Comparison of ENCODE assay signal across 31 cellular contexts in the genomic region with DNA sequence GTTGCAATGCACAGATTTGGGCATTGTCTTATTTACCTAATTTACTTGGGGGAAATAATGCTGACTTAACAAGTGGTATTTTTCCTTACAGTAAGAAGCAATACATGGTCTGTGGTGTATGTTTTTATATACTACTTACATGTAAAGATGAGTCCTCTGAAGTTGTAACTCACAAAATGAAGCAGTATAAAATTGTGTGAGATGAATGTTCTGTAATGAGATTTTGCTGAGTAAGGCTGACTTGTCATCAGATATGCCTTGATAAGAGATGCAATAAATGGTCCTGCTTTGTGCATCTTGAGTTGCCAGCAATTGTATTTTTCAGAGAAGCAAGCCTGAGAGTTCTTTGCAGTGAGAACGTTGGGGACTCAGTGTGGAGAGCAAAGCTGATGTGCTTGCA.
"Had no signal": no experiment of that assay in that cellular context is flagged by ENCODE, and none has a peak within 500 bp of the region (broad histone marks: within the 10 kb centered on the region; RNA-seq: fewer than 3 reads in every experiment).

No MANE protein-coding gene starts in this region.

- ATAC-seq: left cardiac atrium; left lung; lower lobe of right lung; naive thymus-derived CD8-positive, alpha-beta T cell; pancreas; right cardiac atrium; stimulated activated memory B cell treated with anti-CD40 and anti-IgM and Interleukin-4, amounts not matched to agents 10 μg/mL and 1 μg/mL and 100 μg/mL, for 72 hours; upper lobe of right lung had no signal

- H3K36me3 ChIP-seq: left lung, lower lobe of right lung, pancreas, prostate gland, sigmoid colon, stomach, thyroid gland, transverse colon, upper lobe of right lung had no signal

- DNase-seq: hippocampal formation; kidney glomerular epithelial cell; left cardiac atrium; left lung; lower lobe of right lung; mammary epithelial cell; mesenchymal stem cell; naive thymus-derived CD8-positive, alpha-beta T cell; nucleus accumbens; pancreas; posterior cingulate gyrus; retina; right cardiac atrium; sigmoid colon; small intestine; stimulated activated CD4-positive, alpha-beta T cell treated with anti-CD3 and anti-CD28 coated beads, Interleukin-1b, Interleukin-23, amount 100 ng/mL, for 48 hours; stimulated activated CD4-positive, alpha-beta T cell treated with anti-CD3 and anti-CD28 coated beads, Interleukin-2, amount 100 ng/mL, for 48 hours; stimulated activated CD4-positive, alpha-beta T cell treated with anti-CD3 and anti-CD28 coated beads, Interleukin-4, amount 100 ng/mL, for 4 hours; stimulated activated CD8-positive, alpha-beta memory T cell treated with anti-CD3 and anti-CD28 coated beads, Interleukin-4, amount 100 ng/mL, for 48 hours; stimulated activated naive CD4-positive, alpha-beta T cell treated with Interleukin-2 at 50 U/mL for 16 hours; stomach; testis; thyroid gland; transverse colon; upper lobe of right lung had no signal

- H3K4me3 ChIP-seq: left lung, lower lobe of right lung, pancreas, prostate gland, sigmoid colon, stomach, testis, thyroid gland, transverse colon, upper lobe of right lung had no signal

- H3K9me3 Mint-ChIP-seq: naive thymus-derived CD8-positive, alpha-beta T cell; nephron; neural crest cell had no signal

- H3K27ac Mint-ChIP-seq: nephron; stimulated activated memory B cell treated with anti-CD40 and anti-IgM and Interleukin-4, amounts not matched to agents 10 μg/mL and 1 μg/mL and 100 μg/mL, for 72 hours had no signal

- H3K27ac ChIP-seq: left lung, lower lobe of right lung, pancreas, prostate gland, sigmoid colon, stomach, testis, thyroid gland, transverse colon, upper lobe of right lung had no signal

- H3K9me3 ChIP-seq: left lung, lower lobe of right lung, pancreas, prostate gland, stomach, testis, thyroid gland, transverse colon, upper lobe of right lung had no signal

- H3K4me1 ChIP-seq: pancreas, prostate gland, sigmoid colon, testis, thyroid gland had no signal

- H3K36me3 Mint-ChIP-seq: naive thymus-derived CD8-positive, alpha-beta T cell; stimulated activated memory B cell treated with anti-CD40 and anti-IgM and Interleukin-4, amounts not matched to agents 10 μg/mL and 1 μg/mL and 100 μg/mL, for 72 hours had no signal

- H3K4me3 Mint-ChIP-seq: naive thymus-derived CD8-positive, alpha-beta T cell; nephron; neural crest cell; stimulated activated memory B cell treated with anti-CD40 and anti-IgM and Interleukin-4, amounts not matched to agents 10 μg/mL and 1 μg/mL and 100 μg/mL, for 72 hours had no signal

- H3K27me3 ChIP-seq: left lung, pancreas, sigmoid colon, stomach, testis, thyroid gland, upper lobe of right lung had no signal

- FAIRE-seq: keratinocyte, pancreas, small intestine, urothelium cell line had no signal
